Comparison of ENCODE assay signal across 36 cellular contexts in the genomic region with DNA sequence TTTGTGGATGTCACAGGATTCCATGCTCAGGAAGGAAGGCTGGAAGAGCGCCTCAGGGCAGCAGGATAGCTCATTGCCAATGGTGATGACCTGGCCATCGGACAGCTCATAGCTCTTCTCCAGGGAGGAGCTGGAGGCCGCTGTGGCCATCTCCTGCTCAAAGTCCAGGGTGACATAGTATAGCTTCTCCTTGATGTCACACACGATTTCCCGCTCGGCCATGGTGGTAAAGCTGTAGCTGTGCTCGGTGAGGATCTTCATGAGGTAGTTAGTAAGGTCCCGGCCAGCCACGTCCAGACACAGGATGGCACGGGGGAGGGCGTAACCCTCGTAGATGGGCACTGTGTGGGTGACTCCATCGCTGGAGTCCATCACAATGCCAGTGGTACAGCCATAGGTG.
"Had no signal": no experiment of that assay in that cellular context is flagged by ENCODE, and none has a peak within 500 bp of the region (broad histone marks: within the 10 kb centered on the region; RNA-seq: fewer than 3 reads in every experiment).

No MANE protein-coding gene starts in this region.

- H3K4me1 Mint-ChIP-seq: brain, endodermal cell had no signal

- H3K27me3 Mint-ChIP-seq: activated CD4-positive, alpha-beta memory T cell treated with anti-CD3 and anti-CD28 coated beads, Interleukin-2, amount 10 ng/mL, durations not matched to agents 7 days and 5 days; activated CD4-positive, alpha-beta T cell treated with anti-CD3 and anti-CD28 coated beads, Interleukin-2, amount 10 ng/mL, durations not matched to agents 7 days and 5 days; activated naive CD4-positive, alpha-beta T cell treated with anti-CD3 and anti-CD28 coated beads, Interleukin-2, amount 10 ng/mL, durations not matched to agents 7 days and 5 days; activated naive CD8-positive, alpha-beta T cell treated with anti-CD3 and anti-CD28 coated beads, Interleukin-2, amount 10 ng/mL, durations not matched to agents 7 days and 5 days; activated T-cell treated with anti-CD3 and anti-CD28 coated beads, Interleukin-2, amount 50 U/mL, for 24 hours; brain; dendritic cell treated with granulocyte-macrophage colony-stimulating factor and Interleukin-4, amounts not matched to agents 40 ng/mL and 50 ng/mL, for 4 days; T-helper 17 cell had no signal

- H3K9me3 ChIP-seq: ascending aorta, gastrocnemius medialis had no signal

- H3K4me3 ChIP-seq: ascending aorta, breast epithelium, cardiac muscle cell, coronary artery, dorsolateral prefrontal cortex, esophagus muscularis mucosa, gastrocnemius medialis, heart left ventricle had no signal

- H3K27ac ChIP-seq: ascending aorta, breast epithelium, cardiac muscle cell, coronary artery, dorsolateral prefrontal cortex, esophagus muscularis mucosa, foreskin keratinocyte, gastrocnemius medialis, heart left ventricle had no signal

- H3K27ac Mint-ChIP-seq: activated CD4-positive, alpha-beta memory T cell treated with anti-CD3 and anti-CD28 coated beads, Interleukin-2, amount 10 ng/mL, durations not matched to agents 7 days and 5 days; activated CD4-positive, alpha-beta T cell treated with anti-CD3 and anti-CD28 coated beads, Interleukin-2, amount 10 ng/mL, durations not matched to agents 7 days and 5 days; activated naive CD4-positive, alpha-beta T cell treated with anti-CD3 and anti-CD28 coated beads, Interleukin-2, amount 10 ng/mL, durations not matched to agents 7 days and 5 days; activated naive CD8-positive, alpha-beta T cell treated with anti-CD3 and anti-CD28 coated beads, Interleukin-2, amount 10 ng/mL, durations not matched to agents 7 days and 5 days; activated T-cell treated with anti-CD3 and anti-CD28 coated beads, Interleukin-2, amount 50 U/mL, for 24 hours; activated T-cell treated with anti-CD3 and anti-CD28 coated beads, Interleukin-2, amount 50 U/mL, for 72 hours; brain; dendritic cell treated with granulocyte-macrophage colony-stimulating factor and Interleukin-4, amounts not matched to agents 40 ng/mL and 50 ng/mL, for 4 days; endodermal cell; T-helper 17 cell; T-helper 2 cell treated with Interferon-gamma antibody and Interleukin-4, amounts not matched to agents 5 μg/mL and 100 μg/mL, for 36 hours had no signal

- ATAC-seq: activated naive CD4-positive, alpha-beta T cell treated with anti-CD3 and anti-CD28 coated beads, Interleukin-2, amount 50 U/mL, for 72 hours; activated T-cell treated with anti-CD3 and anti-CD28 coated beads, Interleukin-2, amount 50 U/mL, for 72 hours; foreskin keratinocyte; T-helper 17 cell had no signal

- DNase-seq: activated CD4-positive, alpha-beta memory T cell treated with anti-CD3 and anti-CD28 coated beads, Interleukin-2, amount 10 ng/mL, durations not matched to agents 7 days and 5 days; activated CD4-positive, alpha-beta T cell treated with anti-CD3 and anti-CD28 coated beads for 4 hours; activated CD4-positive, alpha-beta T cell treated with anti-CD3 and anti-CD28 coated beads, Interleukin-2, amount 10 ng/mL, durations not matched to agents 7 days and 5 days; activated CD4-positive, alpha-beta T cell treated with anti-CD3 and anti-CD28 coated beads, Interleukin-2, amount 50 U/mL, for 4 hours; activated CD4-positive, CD25-positive, alpha-beta regulatory T cell; activated CD4-positive, CD25-positive, alpha-beta regulatory T cell treated with anti-CD3 and anti-CD28 coated beads, Interleukin-2, amount 50 U/mL, for 72 hours; activated CD8-positive, alpha-beta memory T cell treated with anti-CD3 and anti-CD28 coated beads, Interleukin-2, amount 50 U/mL, for 48 hours; activated gamma-delta T cell; activated naive CD4-positive, alpha-beta T cell; activated naive CD4-positive, alpha-beta T cell treated with anti-CD3 and anti-CD28 coated beads, Interleukin-2, amount 10 ng/mL, durations not matched to agents 7 days and 5 days; activated naive CD8-positive, alpha-beta T cell treated with anti-CD3 and anti-CD28 coated beads, Interleukin-2, amount 10 ng/mL, durations not matched to agents 7 days and 5 days; activated T-cell treated with anti-CD3 and anti-CD28 coated beads for 4 hours; activated T-cell treated with anti-CD3 and anti-CD28 coated beads, Interleukin-2, amount 50 U/mL, for 24 hours; activated T-cell treated with anti-CD3 and anti-CD28 coated beads, Interleukin-2, amount 50 U/mL, for 72 hours; central memory CD4-positive, alpha-beta T cell; cerebellar nuclear complex; dorsolateral prefrontal cortex; effector memory CD4-positive, alpha-beta T cell; endodermal cell; erythroblast; foreskin keratinocyte; gastrocnemius medialis; glutamatergic neuron; T-helper 1 cell; T-helper 17 cell; T1000 had no signal

- H3K4me1 ChIP-seq: ascending aorta, foreskin keratinocyte, gastrocnemius medialis had no signal

- H3K27me3 ChIP-seq: ascending aorta, breast epithelium, cardiac muscle cell, dorsolateral prefrontal cortex, esophagus muscularis mucosa, foreskin keratinocyte, gastrocnemius medialis, heart left ventricle had no signal

- H3K9me3 Mint-ChIP-seq: activated CD4-positive, alpha-beta memory T cell treated with anti-CD3 and anti-CD28 coated beads, Interleukin-2, amount 10 ng/mL, durations not matched to agents 7 days and 5 days; activated naive CD4-positive, alpha-beta T cell treated with anti-CD3 and anti-CD28 coated beads, Interleukin-2, amount 10 ng/mL, durations not matched to agents 7 days and 5 days had no signal

- H3K4me3 Mint-ChIP-seq: activated CD4-positive, alpha-beta memory T cell treated with anti-CD3 and anti-CD28 coated beads, Interleukin-2, amount 10 ng/mL, durations not matched to agents 7 days and 5 days; activated CD4-positive, alpha-beta T cell treated with anti-CD3 and anti-CD28 coated beads, Interleukin-2, amount 10 ng/mL, durations not matched to agents 7 days and 5 days; activated naive CD4-positive, alpha-beta T cell treated with anti-CD3 and anti-CD28 coated beads, Interleukin-2, amount 10 ng/mL, durations not matched to agents 7 days and 5 days; activated naive CD8-positive, alpha-beta T cell treated with anti-CD3 and anti-CD28 coated beads, Interleukin-2, amount 10 ng/mL, durations not matched to agents 7 days and 5 days; activated T-cell treated with anti-CD3 and anti-CD28 coated beads, Interleukin-2, amount 50 U/mL, for 24 hours; activated T-cell treated with anti-CD3 and anti-CD28 coated beads, Interleukin-2, amount 50 U/mL, for 72 hours; brain; dendritic cell treated with granulocyte-macrophage colony-stimulating factor and Interleukin-4, amounts not matched to agents 40 ng/mL and 50 ng/mL, for 4 days; endodermal cell; T-helper 17 cell; T-helper 2 cell treated with Interferon-gamma antibody and Interleukin-4, amounts not matched to agents 5 μg/mL and 100 μg/mL, for 36 hours had no signal
